ENCODE assay signal across 8 cellular contexts in genomic region chr12:6904280-6905276, GRCh38. TPM values are rescaled to one million over a fixed set of nuclear protein-coding genes. Genes with fewer than 3 reads are reported as not detected.
DNase-seq lines count a peak whose midpoint lies in the region; ATAC-seq, FAIRE-seq and TF ChIP-seq lines count a peak whose summit lies in the region.

Gene LRRC23 (plus strand): TSS chr12:6904822. CDS start chr12:6905634, 812 bp downstream.

- FAIRE-seq in endothelial cell of umbilical vein (lab: Jason Lieb, UNC) = peak; percentile 99

- peak within 1 kb of the TSS; percentile 86 for H2AFZ ChIP-seq in endothelial cell of umbilical vein (ENCODE audit: low read depth, low read length)

- CTCF ChIA-PET in endothelial cell of umbilical vein (lab: Charles Lee) = interaction anchor here (0.9 to 2.2 kb wide), 5 partner anchors 12 to 35 kb away, joined by 3 to 8 read pairs (median 5); partner anchors contain the start of gene SPSB2

- peak within 1 kb of the TSS; percentile 77 for H3K4me2 ChIP-seq in endothelial cell of umbilical vein (ENCODE audit: insufficient read depth, low read length)

- peak; percentile 64 for TF ChIP-seq POLR2A in endothelial cell of umbilical vein (IDR thresholded peaks at IDR 0.05; ENCODE audit: low read depth, low read length)

- H3K27me3 ChIP-seq in HUES48 (ENCODE audit: control insufficient read depth, insufficient read depth, low read length) (0 out of 2 replicates have a peak, but pooled peaks cover 4% of the 10 kb centered on the region), NT2/D1 (ENCODE audit: insufficient read depth, insufficient read length) (peaks cover 14% of the 10 kb centered on the region), endothelial cell of umbilical vein (ENCODE audit: control insufficient read depth in 2 of 2, insufficient read depth in 2 of 2, low read length in 2 of 2) (no peaks in the 10 kb centered on the region)

- no peaks in the 10 kb centered on the region for H4K20me1 ChIP-seq in endothelial cell of umbilical vein (replicated peaks; ENCODE audit: control insufficient read depth, extremely low read depth, insufficient read depth, low read length)

- H3K9me1 ChIP-seq in endothelial cell of umbilical vein (replicated peaks; ENCODE audit: control insufficient read depth, extremely low read depth, insufficient read depth, low read length) = no peaks in the 10 kb centered on the region

- intact Hi-C loops in endothelial cell of umbilical vein (cut with micrococcal nuclease) = loop anchor here (1.0 kb wide), 1 partner anchor 13 kb away; no protein-coding TSS in a partner anchor

- no peaks in the 10 kb centered on the region for H3K9me3 ChIP-seq in HUES48 (ENCODE audit: control insufficient read depth, insufficient read depth, low read length)
- no peaks in the 10 kb centered on the region for H3K9me3 ChIP-seq in NT2/D1 (ENCODE audit: insufficient read depth, low read length)
- no peaks in the 10 kb centered on the region for H3K9me3 ChIP-seq in endothelial cell of umbilical vein (replicated peaks; ENCODE audit: control insufficient read depth, insufficient read depth, low read length)
- H3K9me3 ChIP-seq in mesodermal cell (ENCODE audit: control insufficient read depth, low read length) = no peaks in the 10 kb centered on the region

- H3K79me2 ChIP-seq in endothelial cell of umbilical vein (ENCODE audit: control insufficient read depth, insufficient read depth, low read length) = no peaks in the 10 kb centered on the region

- DNase-seq in Caki2 (ENCODE audit: low read depth) = peak; percentile 93
- DNase-seq in NT2/D1 (ENCODE audit: low read depth, low spot score) = peak; percentile 100
- peak; percentile 98 for DNase-seq in activated CD8-positive, alpha-beta memory T cell treated with anti-CD3 and anti-CD28 coated beads, Interleukin-2, amount 50 U/mL, for 24 hours (ENCODE audit: extremely low read depth)
- DNase-seq in endothelial cell of umbilical vein (ENCODE audit: low read depth, low spot score) = peak; percentile 95
- peak; percentile 85 for DNase-seq in stimulated activated CD8-positive, alpha-beta memory T cell treated with anti-CD3 and anti-CD28 coated beads, Interleukin-15, amount 100 ng/mL, for 24 hours (ENCODE audit: low read depth)

- in situ Hi-C loops in Caki2 (cut with HindIII; ENCODE audit: low pct_unique_long_range_greater_than_20kb, low sequenced_read_pairs) = no loop called here

- H3K27ac ChIP-seq in HUES48 (ENCODE audit: low read depth, low read length) (peak within 1 kb of the TSS; percentile 75), endothelial cell of umbilical vein (ENCODE audit: insufficient read depth, low read depth, low read length) (peak within 1 kb of the TSS; percentile 32), mesodermal cell (ENCODE audit: low read depth, low read length, severe bottlenecking) (peak within 1 kb of the TSS; percentile 96)

- H3K4me3 ChIP-seq in HUES48 (ENCODE audit: low read depth, low read length) (peak within 1 kb of the TSS; percentile 68), NT2/D1 (ENCODE audit: insufficient read length, low read depth) (peak within 1 kb of the TSS; percentile 62), endothelial cell of umbilical vein (replicated peaks in 1 of 3; ENCODE audit: insufficient read depth in 1 of 3, low read depth in 1 of 3, low read length in 3 of 3) (peak within 1 kb of the TSS; percentile 13 to 70 (median 51)), mesodermal cell (ENCODE audit: extremely low read depth, insufficient read depth, low read length, poor library complexity, severe bottlenecking) (peak within 1 kb of the TSS; percentile 54)

- dilution Hi-C loops in endothelial cell of umbilical vein (cut with MboI; ENCODE audit: extremely low pct_ligation_motif_present, low sequenced_read_pairs) = no loop called here

- no TSS peak for BruUV-seq in endothelial cell of umbilical vein (replicated peaks; lab: Mats Ljungman, UMichigan)

- ATAC-seq in GM21381 (IDR thresholded peaks at IDR 0.05; ENCODE audit: unreplicated experiment) = peak; percentile 96

- 5 to 7% methylated on average over 27 to 30 of the region's 34 CpGs for WGBS in mesodermal cell (ENCODE audit: insufficient coverage in 2 of 2), 2 experiments

- POLR2A ChIA-PET in endothelial cell of umbilical vein (lab: Charles Lee) = interaction anchor here (1.4 kb wide), 1 partner anchor 37 kb away, joined by 3 read pairs; the partner anchor contains the start of gene TPI1

- TF ChIP-seq CTCF in endothelial cell of umbilical vein (IDR thresholded peaks at IDR 0.05; ENCODE audit: extremely low read depth in 1 of 2, insufficient read depth in 1 of 2, low read depth in 1 of 2, low read length in 2 of 2) = no peak

- no peaks in the 10 kb centered on the region for H3K36me3 ChIP-seq in HUES48 (ENCODE audit: control insufficient read depth, insufficient read depth, low read length)
- peaks cover 5% of the 10 kb centered on the region for H3K36me3 ChIP-seq in NT2/D1 (ENCODE audit: insufficient read depth, insufficient read length, low read length)
- no peaks in the 10 kb centered on the region for H3K36me3 ChIP-seq in endothelial cell of umbilical vein (ENCODE audit: control insufficient read depth in 2 of 2, extremely low read depth in 1 of 2, insufficient read depth in 2 of 2, low read length in 2 of 2)
- H3K36me3 ChIP-seq in mesodermal cell (ENCODE audit: control insufficient read depth, insufficient read depth, low read length) = no peaks in the 10 kb centered on the region

- H3K9ac ChIP-seq in HUES48 (ENCODE audit: low read depth, low read length) (peak within 1 kb of the TSS; percentile 28; the same call in 1 of the 2 replicates), NT2/D1 (ENCODE audit: insufficient read length, low read depth) (peak within 1 kb of the TSS; percentile 84), endothelial cell of umbilical vein (replicated peaks; ENCODE audit: extremely low read depth, insufficient read depth, low read length) (peak within 1 kb of the TSS; percentile 82)

- peaks cover 14% of the 10 kb centered on the region for H3K4me1 ChIP-seq in HUES48 (ENCODE audit: control insufficient read depth, insufficient read depth, low read length)
- peaks cover 10% of the 10 kb centered on the region for H3K4me1 ChIP-seq in NT2/D1 (ENCODE audit: insufficient read depth, insufficient read length)
- H3K4me1 ChIP-seq in endothelial cell of umbilical vein (ENCODE audit: control insufficient read depth, extremely low read depth, insufficient read depth, low read length) = peaks cover 7% of the 10 kb centered on the region
- H3K4me1 ChIP-seq in mesodermal cell (ENCODE audit: control insufficient read depth, insufficient read depth, low read length, poor library complexity, severe bottlenecking) = peaks cover 14% of the 10 kb centered on the region

TF ChIP-seq in endothelial cell of umbilical vein, 7 proteins besides CTCF, POLR2A, EP300 and RAD21:
- no peak for TF ChIP-seq EZH2 (IDR thresholded peaks at IDR 0.05; ENCODE audit: borderline replicate concordance, low read depth, low read length, severe bottlenecking)
- TF ChIP-seq JUN (IDR thresholded peaks at IDR 0.05; ENCODE audit: borderline replicate concordance, insufficient read depth, insufficient read length, low read depth) = peak; percentile 75

RNA-seq across cellular contexts. Expression of gene LRRC23, which starts in this region (rescaled TPM):
- 25.4 and 37.8 TPM in 2 replicates for total RNA-seq in Caki2 (2014; rRNA removed; shearing (Covaris generic); ENCODE audit: low replicate concordance)
- total RNA-seq in endothelial cell of umbilical vein = 2.7 and 3.5 TPM in 2 replicates
- 2.8 and 3.1 TPM in 2 replicates for polyA plus RNA-seq in endothelial cell of umbilical vein
- polyA plus RNA-seq in endothelial cell of umbilical vein (2011; cell fraction: cytosol; rRNA removed) = 3.4 and 3.5 TPM in 2 replicates
- 3.9 and 4.6 TPM in 2 replicates for polyA plus RNA-seq in endothelial cell of umbilical vein (2011; cell fraction: nucleus; rRNA removed)
- 4.6 and 4.7 TPM in 2 replicates for polyA plus RNA-seq in endothelial cell of umbilical vein (2012)
- polyA minus RNA-seq in endothelial cell of umbilical vein = 3.6 and 4.6 TPM in 2 replicates
- polyA minus RNA-seq in endothelial cell of umbilical vein (2011; cell fraction: cytosol; rRNA and poly(A)+ RNA removed) = 2.2 TPM
- 1.7 and 2.9 TPM in 2 replicates for polyA minus RNA-seq in endothelial cell of umbilical vein (2011; cell fraction: nucleus; rRNA and poly(A)+ RNA removed)
- 7.5 TPM for polyA plus RNA-seq in mesodermal cell (2013, experiment 1 of 2)
- 8.8 TPM for polyA plus RNA-seq in mesodermal cell (2013, experiment 2 of 2)

Comparison
In these comparisons a context has a peak if more than half of its experiments do, and no peak if none do; other contexts are left out.
1. Peak in every context shown above with its lines: DNase-seq, ATAC-seq, H3K4me3 ChIP-seq and H3K27ac ChIP-seq.
2. H3K27ac ChIP-seq: peak in every context shown above with its lines; median percentile 96 in mesodermal cell; 75 in HUES48; 32 in endothelial cell of umbilical vein.
3. H3K9ac ChIP-seq: peak in every context shown above with its lines; median percentile 84 in NT2/D1; 82 in endothelial cell of umbilical vein; 28 in HUES48.